In genomic region chr5:33261305-33261704, GRCh38 we compare ENCODE assay signal across 1 cellular context.
TF ChIP-seq lines count a peak whose summit lies in the region.

No MANE protein-coding gene starts in this region.

TF ChIP-seq in IMR-90, 13 proteins besides CTCF, POLR2A, EP300 and RAD21:
- 0 out of 2 replicates have a peak, but pooled peaks have one; percentile 53 for TF ChIP-seq FOS (IDR thresholded peaks at IDR 0.05; ENCODE audit: low read depth, low read length)
- no peak for TF ChIP-seq ELK1 (IDR thresholded peaks at IDR 0.05; ENCODE audit: borderline replicate concordance, low read depth, low read length)
